Comparison of ENCODE assay signal across 22 cellular contexts in the genomic region with DNA sequence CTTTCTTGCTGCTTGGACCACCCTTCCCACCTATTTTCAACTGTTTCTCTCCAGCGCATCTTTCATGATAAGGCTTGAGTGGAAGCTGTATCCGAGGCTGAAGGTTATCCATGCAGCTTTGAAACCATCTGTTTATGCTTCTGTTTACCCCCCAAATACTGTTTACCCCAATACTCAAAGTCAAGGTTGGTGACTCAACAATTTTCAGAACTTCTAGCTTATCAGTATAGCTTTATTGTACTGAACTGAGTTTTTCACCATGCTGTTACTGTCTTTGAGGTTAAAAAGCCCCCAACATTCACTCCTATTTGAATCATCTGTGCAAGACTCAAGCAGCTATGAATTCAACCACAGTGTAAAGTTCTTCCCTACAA. TPM values are rescaled to one million over a fixed set of nuclear protein-coding genes. Genes with fewer than 3 reads are reported as not detected.
DNase-seq lines count a peak whose midpoint lies in the region; ATAC-seq and TF ChIP-seq lines count a peak whose summit lies in the region.
"Had no signal": no experiment of that assay in that cellular context is flagged by ENCODE, and none has a peak within 500 bp of the region (broad histone marks: within the 10 kb centered on the region; RNA-seq: fewer than 3 reads in every experiment).

No MANE protein-coding gene starts in this region.

- peak overlapping the region in 2 of 3 donors; percentile 65 to 94 for H3K27ac Mint-ChIP-seq in CD4-positive, CD25-positive, alpha-beta regulatory T cell
- peak overlapping the region; percentile 68 for H3K27ac Mint-ChIP-seq in CD8-positive, alpha-beta T cell
- peak overlapping the region; percentile 40 for H3K27ac Mint-ChIP-seq in activated CD4-positive, alpha-beta memory T cell treated with anti-CD3 and anti-CD28 coated beads, Interleukin-2, amount 10 ng/mL, durations not matched to agents 7 days and 5 days
- peak overlapping the region; percentile 58 for H3K27ac Mint-ChIP-seq in endothelial cell (ENCODE audit: unreplicated experiment)

- CTCF ChIA-PET in CD8-positive, alpha-beta T cell (lab: Charles Lee): interaction anchor here (0.6 to 2.3 kb wide), 5 partner anchors 28 to 791 kb away, joined by 3 to 9 read pairs (median 3); a partner anchor contains a TSS
- CTCF ChIA-PET in activated CD4-positive, alpha-beta memory T cell treated with anti-CD3 and anti-CD28 coated beads, Interleukin-2, amount 10 ng/mL, durations not matched to agents 7 days and 5 days (lab: Charles Lee): interaction anchor here (0.8 to 2.3 kb wide), 6 partner anchors 52 to 232 kb away, joined by 3 to 22 read pairs (median 6); a partner anchor contains a TSS

- H3K79me2 ChIP-seq in GM23248 (ENCODE audit: insufficient read depth): peaks cover 37% of the 10 kb centered on the region

- H3K9me3 Mint-ChIP-seq in CD4-positive, CD25-positive, alpha-beta regulatory T cell: peaks cover 0 to 1% (median 0%) of the 10 kb centered on the region in 7 donors
- no peaks in the 10 kb centered on the region for H3K9me3 Mint-ChIP-seq in CD8-positive, alpha-beta T cell
- no peaks in the 10 kb centered on the region for H3K9me3 Mint-ChIP-seq in activated CD4-positive, alpha-beta memory T cell treated with anti-CD3 and anti-CD28 coated beads, Interleukin-2, amount 10 ng/mL, durations not matched to agents 7 days and 5 days
- no peaks in the 10 kb centered on the region for H3K9me3 Mint-ChIP-seq in endothelial cell (ENCODE audit: unreplicated experiment)

- ATAC-seq in CD4-positive, CD25-positive, alpha-beta regulatory T cell (ENCODE audit: low read depth in 2 of 2): no peak
- ATAC-seq in CD8-positive, alpha-beta T cell: no peak

- H2AFZ ChIP-seq in GM23248: no peak overlapping the region

- H3K4me1 Mint-ChIP-seq in CD4-positive, CD25-positive, alpha-beta regulatory T cell: peaks cover 10 to 38% (median 19%) of the 10 kb centered on the region in 4 donors
- H3K4me1 Mint-ChIP-seq in CD8-positive, alpha-beta T cell (ENCODE audit: low read depth): peaks cover 34% of the 10 kb centered on the region
- H3K4me1 Mint-ChIP-seq in activated CD4-positive, alpha-beta memory T cell treated with anti-CD3 and anti-CD28 coated beads, Interleukin-2, amount 10 ng/mL, durations not matched to agents 7 days and 5 days: peaks cover 29% of the 10 kb centered on the region
- H3K4me1 Mint-ChIP-seq in endothelial cell (ENCODE audit: unreplicated experiment): peaks cover 30% of the 10 kb centered on the region

- H3F3A ChIP-seq in GM23248 (ENCODE audit: insufficient read depth): no peaks in the 10 kb centered on the region

- 91 to 98% methylated on average over 2 of the region's 2 CpGs for WGBS in GM23248 (ENCODE audit: low coverage in 1 of 2, low lambda C conversion rate in 2 of 2, missing lambda C conversion rate in 2 of 2), 2 experiments

- H3K4me2 ChIP-seq in GM23248 (ENCODE audit: unreplicated experiment): no peak overlapping the region

- H4K20me1 ChIP-seq in GM23248 (ENCODE audit: insufficient read depth): no peaks in the 10 kb centered on the region

- H3K9me2 ChIP-seq in GM23248 (ENCODE audit: insufficient read depth): no peaks in the 10 kb centered on the region

- H3K4me3 ChIP-seq in CD4-positive, CD25-positive, alpha-beta regulatory T cell (ENCODE audit: low read depth, low read length): no peak overlapping the region
- no peak overlapping the region for H3K4me3 ChIP-seq in CD8-positive, alpha-beta T cell (ENCODE audit: low read depth, low read length)
- no peak overlapping the region for H3K4me3 ChIP-seq in GM23248

- H3K27ac ChIP-seq in CD4-positive, CD25-positive, alpha-beta regulatory T cell (ENCODE audit: insufficient read depth, low read length, poor library complexity, severe bottlenecking): no peak overlapping the region
- H3K27ac ChIP-seq in CD8-positive, alpha-beta T cell (ENCODE audit: low read depth, low read length): no peak overlapping the region
- H3K27ac ChIP-seq in GM23248: no peak overlapping the region

- in situ Hi-C loops in GM23248 (cut with MboI): no loop called here

- H3K27me3 Mint-ChIP-seq in CD4-positive, CD25-positive, alpha-beta regulatory T cell: no peaks in the 10 kb centered on the region
- H3K27me3 Mint-ChIP-seq in CD8-positive, alpha-beta T cell (ENCODE audit: low read depth): no peaks in the 10 kb centered on the region
- H3K27me3 Mint-ChIP-seq in activated CD4-positive, alpha-beta memory T cell treated with anti-CD3 and anti-CD28 coated beads, Interleukin-2, amount 10 ng/mL, durations not matched to agents 7 days and 5 days: no peaks in the 10 kb centered on the region
- H3K27me3 Mint-ChIP-seq in endothelial cell (ENCODE audit: unreplicated experiment): peaks cover 11% of the 10 kb centered on the region

- no peaks in the 10 kb centered on the region for H3K36me3 Mint-ChIP-seq in CD4-positive, CD25-positive, alpha-beta regulatory T cell
- H3K36me3 Mint-ChIP-seq in CD8-positive, alpha-beta T cell: peaks cover 3% of the 10 kb centered on the region
- H3K36me3 Mint-ChIP-seq in activated CD4-positive, alpha-beta memory T cell treated with anti-CD3 and anti-CD28 coated beads, Interleukin-2, amount 10 ng/mL, durations not matched to agents 7 days and 5 days (ENCODE audit: low read depth): peaks cover 12% of the 10 kb centered on the region
- peaks cover 7% of the 10 kb centered on the region for H3K36me3 Mint-ChIP-seq in endothelial cell (ENCODE audit: low read depth, unreplicated experiment)

- no peaks in the 10 kb centered on the region for H3K9me3 ChIP-seq in CD4-positive, CD25-positive, alpha-beta regulatory T cell (ENCODE audit: control insufficient read depth in 2 of 2, low read length in 2 of 2)
- H3K9me3 ChIP-seq in CD8-positive, alpha-beta T cell (ENCODE audit: low read length): no peaks in the 10 kb centered on the region
- H3K9me3 ChIP-seq in GM23248 (ENCODE audit: low read depth): no peaks in the 10 kb centered on the region

- H3K27me3 ChIP-seq in CD4-positive, CD25-positive, alpha-beta regulatory T cell (ENCODE audit: control insufficient read depth, insufficient read depth, low read length): no peaks in the 10 kb centered on the region
- H3K27me3 ChIP-seq in CD8-positive, alpha-beta T cell (ENCODE audit: insufficient read depth, low read length): no peaks in the 10 kb centered on the region
- no peaks in the 10 kb centered on the region for H3K27me3 ChIP-seq in GM23248 (replicated peaks; ENCODE audit: insufficient read depth)
- H3K27me3 ChIP-seq: hepatocyte had no signal

- H3K4me1 ChIP-seq in CD4-positive, CD25-positive, alpha-beta regulatory T cell (ENCODE audit: control insufficient read depth, insufficient read depth, low read length, poor library complexity, severe bottlenecking): peaks cover 14% of the 10 kb centered on the region
- H3K4me1 ChIP-seq in CD8-positive, alpha-beta T cell (ENCODE audit: insufficient read depth, low read length): peaks cover 10% of the 10 kb centered on the region
- 0 out of 2 replicates have a peak, but pooled peaks cover 9% of the 10 kb centered on the region for H3K4me1 ChIP-seq in GM23248 (ENCODE audit: insufficient read depth)

- intact Hi-C loops in CD8-positive, alpha-beta T cell (cut with DNase I, micrococcal nuclease): loop anchor here (2.0 to 5.0 kb wide), 3 partner anchors 29 to 147 kb away; a partner anchor contains a TSS

- no peak for DNase-seq in CD4-positive, CD25-positive, alpha-beta regulatory T cell
- DNase-seq in CD8-positive, alpha-beta T cell: no peak
- DNase-seq in activated CD4-positive, alpha-beta memory T cell treated with anti-CD3 and anti-CD28 coated beads, Interleukin-2, amount 10 ng/mL, durations not matched to agents 7 days and 5 days: no peak
- no peak for DNase-seq in endothelial cell (ENCODE audit: low spot score)
- no peak for DNase-seq in activated CD4-positive, CD25-positive, alpha-beta regulatory T cell treated with anti-CD3 and anti-CD28 coated beads, Interleukin-2, amount 50 U/mL, for 72 hours
- no peak for DNase-seq in GM23248
- DNase-seq in GF-D8 (lab: John Stamatoyannopoulos, UW): no peak
- DNase-seq in NCI-H345 (lab: John Stamatoyannopoulos, UW): no peak
- DNase-seq: activated CD4-positive, CD25-positive, alpha-beta regulatory T cell; amygdala; cerebellar nuclear complex; DMS 273 treated with DMSO at 0.1 percent for 48 hours; kidney; mammary epithelial cell; NCI-H1436; NCI-H2171 treated with DMSO at 0.1 percent for 48 hours; RPMI8226; stimulated activated naive CD4-positive, alpha-beta T cell treated with Interleukin-2 at 50 U/mL for 16 hours; trophoblast cell had no signal

- POLR2A ChIA-PET in CD8-positive, alpha-beta T cell (lab: Charles Lee): interaction anchor here (0.6 to 2.7 kb wide), 7 partner anchors 22 to 544 kb away, joined by 3 to 44 read pairs (median 5); no protein-coding TSS in a partner anchor
- POLR2A ChIA-PET in activated CD4-positive, alpha-beta memory T cell treated with anti-CD3 and anti-CD28 coated beads, Interleukin-2, amount 10 ng/mL, durations not matched to agents 7 days and 5 days (lab: Charles Lee): interaction anchor here (0.8 to 2.2 kb wide), 6 partner anchors 18 to 147 kb away, joined by 3 to 12 read pairs (median 4); no protein-coding TSS in a partner anchor

- TF ChIP-seq CTCF in CD8-positive, alpha-beta T cell (IDR thresholded peaks at IDR 0.05): no peak
- TF ChIP-seq CTCF in endothelial cell (IDR thresholded peaks at IDR 0.05; ENCODE audit: unreplicated experiment): no peak

- peak overlapping the region; percentile 40 to 99 (median 90) for H3K4me3 Mint-ChIP-seq in CD4-positive, CD25-positive, alpha-beta regulatory T cell
- H3K4me3 Mint-ChIP-seq in CD8-positive, alpha-beta T cell: peak overlapping the region; percentile 49
- peak overlapping the region; percentile 53 for H3K4me3 Mint-ChIP-seq in activated CD4-positive, alpha-beta memory T cell treated with anti-CD3 and anti-CD28 coated beads, Interleukin-2, amount 10 ng/mL, durations not matched to agents 7 days and 5 days
- H3K4me3 Mint-ChIP-seq in endothelial cell (ENCODE audit: unreplicated experiment): peak overlapping the region; percentile 48

- no peaks in the 10 kb centered on the region for H3K36me3 ChIP-seq in CD4-positive, CD25-positive, alpha-beta regulatory T cell (ENCODE audit: control insufficient read depth, insufficient read depth, low read length)
- H3K36me3 ChIP-seq in CD8-positive, alpha-beta T cell (ENCODE audit: insufficient read depth, low read length): no peaks in the 10 kb centered on the region
- no peaks in the 10 kb centered on the region for H3K36me3 ChIP-seq in GM23248 (ENCODE audit: low read depth)

- no peak overlapping the region for H3K9ac ChIP-seq in GM23248

RNA-seq across cellular contexts. Expression of a gene that starts 1.1 kb away (rescaled TPM):
- 116 TPM for total RNA-seq in CD4-positive, CD25-positive, alpha-beta regulatory T cell
- polyA plus RNA-seq in CD4-positive, CD25-positive, alpha-beta regulatory T cell: 1 to 10 TPM; 6.1 to 8.2 (median 7.1) TPM
- 100 to 1,000 TPM; 104 to 118 TPM for total RNA-seq in CD8-positive, alpha-beta T cell
- 100 to 1,000 TPM; 100 to 102 TPM for total RNA-seq in activated CD4-positive, alpha-beta memory T cell treated with anti-CD3 and anti-CD28 coated beads, Interleukin-2, amount 10 ng/mL, durations not matched to agents 7 days and 5 days
- 61.2 TPM for total RNA-seq in endothelial cell (ENCODE audit: unreplicated experiment)
- total RNA-seq in GM23248 (2014; rRNA removed; shearing (Covaris generic)): 21.5 and 28.7 TPM in 2 replicates
- 10.6 and 14.3 TPM in 2 replicates for polyA plus RNA-seq in GM23248 (2016; fragmentation: Nextera tagmentation; extraction: Ambion mirVana)

RNA-seq across cellular contexts. Expression of a gene that starts 4.8 kb away (rescaled TPM):
- not detected for total RNA-seq in CD4-positive, CD25-positive, alpha-beta regulatory T cell
- polyA plus RNA-seq in CD4-positive, CD25-positive, alpha-beta regulatory T cell: not detected
- not detected for total RNA-seq in CD8-positive, alpha-beta T cell
- total RNA-seq in activated CD4-positive, alpha-beta memory T cell treated with anti-CD3 and anti-CD28 coated beads, Interleukin-2, amount 10 ng/mL, durations not matched to agents 7 days and 5 days: not detected
- not detected for total RNA-seq in endothelial cell (ENCODE audit: unreplicated experiment)
- total RNA-seq in GM23248 (2014; rRNA removed; shearing (Covaris generic)): not detected in 2 replicates
- polyA plus RNA-seq in GM23248 (2016; fragmentation: Nextera tagmentation; extraction: Ambion mirVana): not detected in 2 replicates
- total RNA-seq: hepatocyte, kidney, M059J, mammary epithelial cell, renal cortical epithelial cell had no signal
- polyA plus RNA-seq: hepatocyte, mammary epithelial cell had no signal

RNA-seq across cellular contexts. Expression of a gene that starts 30.1 kb away (rescaled TPM):
- total RNA-seq in CD4-positive, CD25-positive, alpha-beta regulatory T cell: not detected
- not detected for polyA plus RNA-seq in CD4-positive, CD25-positive, alpha-beta regulatory T cell
- not detected for total RNA-seq in CD8-positive, alpha-beta T cell
- total RNA-seq in activated CD4-positive, alpha-beta memory T cell treated with anti-CD3 and anti-CD28 coated beads, Interleukin-2, amount 10 ng/mL, durations not matched to agents 7 days and 5 days: not detected
- not detected for total RNA-seq in endothelial cell (ENCODE audit: unreplicated experiment)
- total RNA-seq in GM23248 (2014; rRNA removed; shearing (Covaris generic)): 0.65 and 2.1 TPM in 2 replicates
- 1.2 and 1.4 TPM in 2 replicates for polyA plus RNA-seq in GM23248 (2016; fragmentation: Nextera tagmentation; extraction: Ambion mirVana)
- total RNA-seq: hepatocyte had no signal
- polyA plus RNA-seq: hepatocyte had no signal

RNA-seq across cellular contexts. Expression of a gene that starts 35.8 kb away (rescaled TPM):
- total RNA-seq in CD4-positive, CD25-positive, alpha-beta regulatory T cell: 68.0 TPM
- polyA plus RNA-seq in CD4-positive, CD25-positive, alpha-beta regulatory T cell: 100 to 1,000 TPM; 117 to 142 (median 132) TPM
- total RNA-seq in CD8-positive, alpha-beta T cell: 10 to 100 TPM; 70.9 to 77.5 TPM
- total RNA-seq in activated CD4-positive, alpha-beta memory T cell treated with anti-CD3 and anti-CD28 coated beads, Interleukin-2, amount 10 ng/mL, durations not matched to agents 7 days and 5 days: 100 to 1,000 TPM; 116 to 119 TPM
- total RNA-seq in endothelial cell (ENCODE audit: unreplicated experiment): 73.5 TPM
- 80.8 and 96.1 TPM in 2 replicates for total RNA-seq in GM23248 (2014; rRNA removed; shearing (Covaris generic))
- polyA plus RNA-seq in GM23248 (2016; fragmentation: Nextera tagmentation; extraction: Ambion mirVana): 163 and 164 TPM in 2 replicates

RNA-seq across cellular contexts. Expression of a gene that starts 43.3 kb away (rescaled TPM):
- total RNA-seq in CD4-positive, CD25-positive, alpha-beta regulatory T cell: 4.4 TPM
- polyA plus RNA-seq in CD4-positive, CD25-positive, alpha-beta regulatory T cell: 1 to 10 TPM; 1.2 to 3.2 (median 2.1) TPM
- not detected for total RNA-seq in CD8-positive, alpha-beta T cell
- total RNA-seq in activated CD4-positive, alpha-beta memory T cell treated with anti-CD3 and anti-CD28 coated beads, Interleukin-2, amount 10 ng/mL, durations not matched to agents 7 days and 5 days: 1 to 10 TPM; 2.2 to 2.3 TPM
- total RNA-seq in endothelial cell (ENCODE audit: unreplicated experiment): 1.4 TPM
- total RNA-seq in GM23248 (2014; rRNA removed; shearing (Covaris generic)): not detected in 2 replicates
- polyA plus RNA-seq in GM23248 (2016; fragmentation: Nextera tagmentation; extraction: Ambion mirVana): 1.3 and 2.4 TPM in 2 replicates
- total RNA-seq: hepatocyte had no signal
- polyA plus RNA-seq: mammary epithelial cell had no signal
